In genomic region chr12:75944097-75944904, GRCh38 we compare ENCODE assay signal across 9 cellular contexts.
DNase-seq lines count a peak whose midpoint lies in the region; ATAC-seq and TF ChIP-seq lines count a peak whose summit lies in the region.
"Had no signal": no experiment of that assay in that cellular context is flagged by ENCODE, and none has a peak within 500 bp of the region (broad histone marks: within the 10 kb centered on the region; RNA-seq: fewer than 3 reads in every experiment).

No MANE protein-coding gene starts in this region.

- no peak overlapping the region for H3K4me3 ChIP-seq in LNCaP clone FGC (ENCODE audit: low read depth, low read length)
- H3K4me3 ChIP-seq: psoas muscle had no signal

- H3K9me3 Mint-ChIP-seq in activated CD8-positive, alpha-beta memory T cell treated with anti-CD3 and anti-CD28 coated beads, Interleukin-2, amount 10 ng/mL, durations not matched to agents 7 days and 5 days (ENCODE audit: low read depth): peaks cover 2% of the 10 kb centered on the region
- H3K9me3 Mint-ChIP-seq in activated T-cell treated with anti-CD3 and anti-CD28 coated beads, Interleukin-2, amount 50 U/mL, for 72 hours: peaks cover 1% of the 10 kb centered on the region in 2 donors
- H3K9me3 Mint-ChIP-seq in stimulated activated naive B cell treated with anti-CD40 and anti-IgM and Interleukin-4, amounts not matched to agents 10 μg/mL and 1 μg/mL and 100 μg/mL, for 72 hours: peaks cover 2 to 4% of the 10 kb centered on the region in 2 donors

- ATAC-seq in activated CD8-positive, alpha-beta memory T cell treated with anti-CD3 and anti-CD28 coated beads, Interleukin-2, amount 10 ng/mL, durations not matched to agents 7 days and 5 days: peak; percentile 90
- ATAC-seq in activated T-cell treated with anti-CD3 and anti-CD28 coated beads, Interleukin-2, amount 50 U/mL, for 72 hours (replicated peaks in 1 of 2): peak; percentile 91 to 92
- ATAC-seq in stimulated activated naive B cell treated with anti-CD40 and anti-IgM and Interleukin-4, amounts not matched to agents 10 μg/mL and 1 μg/mL and 100 μg/mL, for 72 hours (replicated peaks): peak; percentile 90 to 92

- H3K4me3 Mint-ChIP-seq in activated CD8-positive, alpha-beta memory T cell treated with anti-CD3 and anti-CD28 coated beads, Interleukin-2, amount 10 ng/mL, durations not matched to agents 7 days and 5 days: peak overlapping the region; percentile 43
- H3K4me3 Mint-ChIP-seq in activated T-cell treated with anti-CD3 and anti-CD28 coated beads, Interleukin-2, amount 50 U/mL, for 72 hours: peak overlapping the region; percentile 69 to 87
- H3K4me3 Mint-ChIP-seq in stimulated activated naive B cell treated with anti-CD40 and anti-IgM and Interleukin-4, amounts not matched to agents 10 μg/mL and 1 μg/mL and 100 μg/mL, for 72 hours: peak overlapping the region in 1 of 2 donors; percentile 22

- H3K27me3 Mint-ChIP-seq in activated CD8-positive, alpha-beta memory T cell treated with anti-CD3 and anti-CD28 coated beads, Interleukin-2, amount 10 ng/mL, durations not matched to agents 7 days and 5 days: no peaks in the 10 kb centered on the region
- H3K27me3 Mint-ChIP-seq in activated T-cell treated with anti-CD3 and anti-CD28 coated beads, Interleukin-2, amount 50 U/mL, for 72 hours (ENCODE audit: low read depth): no peaks in the 10 kb centered on the region
- H3K27me3 Mint-ChIP-seq in stimulated activated naive B cell treated with anti-CD40 and anti-IgM and Interleukin-4, amounts not matched to agents 10 μg/mL and 1 μg/mL and 100 μg/mL, for 72 hours: no peaks in the 10 kb centered on the region

- peaks cover 40% of the 10 kb centered on the region for H3K4me1 Mint-ChIP-seq in activated CD8-positive, alpha-beta memory T cell treated with anti-CD3 and anti-CD28 coated beads, Interleukin-2, amount 10 ng/mL, durations not matched to agents 7 days and 5 days
- H3K4me1 Mint-ChIP-seq in activated T-cell treated with anti-CD3 and anti-CD28 coated beads, Interleukin-2, amount 50 U/mL, for 72 hours (ENCODE audit: low read depth): peaks cover 34% of the 10 kb centered on the region
- peaks cover 14 to 20% of the 10 kb centered on the region in 2 donors for H3K4me1 Mint-ChIP-seq in stimulated activated naive B cell treated with anti-CD40 and anti-IgM and Interleukin-4, amounts not matched to agents 10 μg/mL and 1 μg/mL and 100 μg/mL, for 72 hours

- peaks cover 13% of the 10 kb centered on the region for H3K36me3 Mint-ChIP-seq in activated CD8-positive, alpha-beta memory T cell treated with anti-CD3 and anti-CD28 coated beads, Interleukin-2, amount 10 ng/mL, durations not matched to agents 7 days and 5 days
- H3K36me3 Mint-ChIP-seq in activated T-cell treated with anti-CD3 and anti-CD28 coated beads, Interleukin-2, amount 50 U/mL, for 72 hours (ENCODE audit: insufficient read depth in 2 of 2): peaks cover 3 to 4% of the 10 kb centered on the region in 2 donors
- peaks cover 0 to 1% of the 10 kb centered on the region in 2 donors for H3K36me3 Mint-ChIP-seq in stimulated activated naive B cell treated with anti-CD40 and anti-IgM and Interleukin-4, amounts not matched to agents 10 μg/mL and 1 μg/mL and 100 μg/mL, for 72 hours

- TF ChIP-seq CTCF in LNCaP clone FGC (IDR thresholded peaks at IDR 0.05; ENCODE audit: control insufficient read depth, extremely low read depth, insufficient read depth): no peak

- DNase-seq in activated CD8-positive, alpha-beta memory T cell treated with anti-CD3 and anti-CD28 coated beads, Interleukin-2, amount 10 ng/mL, durations not matched to agents 7 days and 5 days: peak; percentile 52
- no peak for DNase-seq in activated CD8-positive, alpha-beta memory T cell treated with anti-CD3 and anti-CD28 coated beads, Interleukin-2, amount 50 U/mL, for 4 hours
- DNase-seq in HCEC 1CT (peak; percentile 95), LNCaP clone FGC (ENCODE audit: low read depth) (peak; percentile 11), hepatic stellate cell (ENCODE audit: low spot score) (peak; percentile 47), NCI-H187 treated with DMSO at 0.1 percent for 48 hours (lab: John Stamatoyannopoulos, UW) (no peak)
- peak; percentile 36 to 45 for DNase-seq in activated T-cell treated with anti-CD3 and anti-CD28 coated beads, Interleukin-2, amount 50 U/mL, for 72 hours
- DNase-seq in stimulated activated naive B cell treated with anti-CD40 and anti-IgM and Interleukin-4, amounts not matched to agents 10 μg/mL and 1 μg/mL and 100 μg/mL, for 72 hours: peak; percentile 27
- DNase-seq: psoas muscle had no signal

- peak overlapping the region; percentile 99 for H3K27ac Mint-ChIP-seq in activated CD8-positive, alpha-beta memory T cell treated with anti-CD3 and anti-CD28 coated beads, Interleukin-2, amount 10 ng/mL, durations not matched to agents 7 days and 5 days
- peak overlapping the region; percentile 98 for H3K27ac Mint-ChIP-seq in activated T-cell treated with anti-CD3 and anti-CD28 coated beads, Interleukin-2, amount 50 U/mL, for 72 hours
- peak overlapping the region; percentile 92 for H3K27ac Mint-ChIP-seq in stimulated activated naive B cell treated with anti-CD40 and anti-IgM and Interleukin-4, amounts not matched to agents 10 μg/mL and 1 μg/mL and 100 μg/mL, for 72 hours

- CTCF ChIA-PET in activated CD8-positive, alpha-beta memory T cell treated with anti-CD3 and anti-CD28 coated beads, Interleukin-2, amount 10 ng/mL, durations not matched to agents 7 days and 5 days (lab: Charles Lee): interaction anchor here (1.0 to 2.7 kb wide), 9 partner anchors 10 to 417 kb away, joined by 3 to 10 read pairs (median 3); partner anchors contain the start of gene PHLDA1

Comparison
In these comparisons a context has a peak if more than half of its experiments do, and no peak if none do; other contexts are left out.
1. DNase-seq: peak in activated CD8-positive, alpha-beta memory T cell treated with anti-CD3 and anti-CD28 coated beads, Interleukin-2, amount 10 ng/mL, durations not matched to agents 7 days and 5 days (single experiment), HCEC 1CT (single experiment), LNCaP clone FGC (single experiment), activated T-cell treated with anti-CD3 and anti-CD28 coated beads, Interleukin-2, amount 50 U/mL, for 72 hours (2 of 2), hepatic stellate cell (single experiment) and stimulated activated naive B cell treated with anti-CD40 and anti-IgM and Interleukin-4, amounts not matched to agents 10 μg/mL and 1 μg/mL and 100 μg/mL, for 72 hours (single experiment); none in activated CD8-positive, alpha-beta memory T cell treated with anti-CD3 and anti-CD28 coated beads, Interleukin-2, amount 50 U/mL, for 4 hours (single experiment) and NCI-H187 treated with DMSO at 0.1 percent for 48 hours (single experiment).
2. Peak in every context shown above with its lines, with median percentiles within 50 percentile points of each other: ATAC-seq and H3K27ac Mint-ChIP-seq.